11 cellular contexts compared by ENCODE assay signal in genomic region chr11:71946144-71946571, GRCh38. TPM values are rescaled to one million over a fixed set of nuclear protein-coding genes. Genes with fewer than 3 reads are reported as not detected.
A peak's percentile ranks its signal among the peaks of the same experiment; 100 is the strongest.
DNase-seq lines count a peak whose midpoint lies in the region; ATAC-seq and TF ChIP-seq lines count a peak whose summit lies in the region.
"Had no signal": no experiment of that assay in that cellular context is flagged by ENCODE, and none has a peak within 500 bp of the region (broad histone marks: within the 10 kb centered on the region; RNA-seq: fewer than 3 reads in every experiment).

No MANE protein-coding gene starts in this region.

- no peaks in the 10 kb centered on the region for H3K27me3 Mint-ChIP-seq in activated T-cell treated with anti-CD3 and anti-CD28 coated beads, Interleukin-2, amount 50 U/mL, for 4 hours (ENCODE audit: low read depth)
- no peaks in the 10 kb centered on the region for H3K27me3 Mint-ChIP-seq in Calu3 (ENCODE audit: unreplicated experiment)
- H3K27me3 Mint-ChIP-seq: B cell had no signal

- no peak overlapping the region for H3K4me3 Mint-ChIP-seq in activated T-cell treated with anti-CD3 and anti-CD28 coated beads, Interleukin-2, amount 50 U/mL, for 4 hours
- no peak overlapping the region for H3K4me3 Mint-ChIP-seq in Calu3 (ENCODE audit: low read depth, unreplicated experiment)
- H3K4me3 Mint-ChIP-seq: B cell had no signal

- no peak overlapping the region for H3K27ac Mint-ChIP-seq in Calu3 (ENCODE audit: unreplicated experiment)
- H3K27ac Mint-ChIP-seq: B cell had no signal

- BruUV-seq in Calu3 (replicated peaks; lab: Mats Ljungman, UMichigan): no TSS peak

- H3K27ac ChIP-seq in SJSA1: peak overlapping the region; percentile 87

- no peaks in the 10 kb centered on the region for H3K9me3 Mint-ChIP-seq in activated T-cell treated with anti-CD3 and anti-CD28 coated beads, Interleukin-2, amount 50 U/mL, for 4 hours
- H3K9me3 Mint-ChIP-seq in Calu3 (ENCODE audit: low read depth, unreplicated experiment): no peaks in the 10 kb centered on the region

- CTCF ChIA-PET in Calu3 (lab: Charles Lee): no interaction called here

- H3K9me3 ChIP-seq in SJSA1 (replicated peaks): no peaks in the 10 kb centered on the region

- peaks cover 43% of the 10 kb centered on the region for H3K4me1 ChIP-seq in SJSA1 (replicated peaks)

- H3K36me3 Mint-ChIP-seq in activated T-cell treated with anti-CD3 and anti-CD28 coated beads, Interleukin-2, amount 50 U/mL, for 4 hours (ENCODE audit: insufficient read depth): peaks cover 15% of the 10 kb centered on the region
- peaks cover 4% of the 10 kb centered on the region for H3K36me3 Mint-ChIP-seq in Calu3 (ENCODE audit: insufficient read depth, unreplicated experiment)

- no peaks in the 10 kb centered on the region for H3K36me3 ChIP-seq in SJSA1

- DNase-seq in activated T-cell treated with anti-CD3 and anti-CD28 coated beads, Interleukin-2, amount 50 U/mL, for 4 hours: no peak
- DNase-seq in activated T-cell treated with anti-CD3 and anti-CD28 coated beads for 4 hours (no peak), SJSA1 (ENCODE audit: low read depth in 1 of 2, low spot score in 2 of 2) (peak; percentile 55 to 57), fibroblast of mammary gland (ENCODE audit: low read depth) (peak; percentile 24), SHP77 (lab: John Stamatoyannopoulos, UW) (no peak), NCI-H82 treated with DMSO at 0.1 percent for 48 hours (lab: John Stamatoyannopoulos, UW; ENCODE audit: unreplicated experiment) (no peak), Calu3 (no peak)
- DNase-seq in stimulated activated naive CD8-positive, alpha-beta T cell treated with anti-CD3 and anti-CD28 coated beads, Interleukin-15, Interleukin-2, amounts not matched to agents 100 U/mL and 50 U/mL, for 24 hours: no peak
- DNase-seq: H7, NCI-H510A had no signal

- H3K4me1 Mint-ChIP-seq in activated T-cell treated with anti-CD3 and anti-CD28 coated beads, Interleukin-2, amount 50 U/mL, for 4 hours (ENCODE audit: low read depth): peaks cover 19% of the 10 kb centered on the region
- H3K4me1 Mint-ChIP-seq in Calu3 (ENCODE audit: low read depth, unreplicated experiment): peaks cover 48% of the 10 kb centered on the region

- H3K27me3 ChIP-seq in SJSA1 (replicated peaks): no peaks in the 10 kb centered on the region

- H3K4me3 ChIP-seq in SJSA1 (no peak overlapping the region), fibroblast of mammary gland (ENCODE audit: control insufficient read depth, low read depth, low read length) (no peak overlapping the region)

- no peak for TF ChIP-seq CTCF in fibroblast of mammary gland (conservative IDR thresholded peaks at IDR 0.05; ENCODE audit: control insufficient read depth, insufficient read depth, low read depth, low read length)
- TF ChIP-seq CTCF in Calu3 (IDR thresholded peaks at IDR 0.05; ENCODE audit: unreplicated experiment): no peak

- intact Hi-C loops in Calu3 (cut with micrococcal nuclease; ENCODE audit: unreplicated experiment): no loop called here

- peak; percentile 48 to 74 for ATAC-seq in activated T-cell treated with anti-CD3 and anti-CD28 coated beads, Interleukin-2, amount 50 U/mL, for 4 hours
- peak; percentile 75 for ATAC-seq in stimulated activated naive CD8-positive, alpha-beta T cell treated with anti-CD3 and anti-CD28 coated beads, Interleukin-15, Interleukin-2, amounts not matched to agents 100 U/mL and 50 U/mL, for 24 hours

RNA-seq across cellular contexts. Expression of gene RNF121, which starts 17.3 kb away (rescaled TPM):
- 10 to 100 TPM; 38.3 to 46.0 (median 43.0) TPM for total RNA-seq in activated T-cell treated with anti-CD3 and anti-CD28 coated beads, Interleukin-2, amount 50 U/mL, for 4 hours
- 6.4 and 21.4 TPM in 2 replicates for total RNA-seq in SJSA1 (2014; rRNA removed; shearing (Covaris generic))
- 51.7 and 52.3 TPM in 2 replicates for total RNA-seq in Calu3 (2022)

RNA-seq across cellular contexts. Expression of gene XNDC1N, which starts 17.8 kb away (rescaled TPM):
- 10 to 100 TPM; 10.3 to 12.2 (median 10.5) TPM for total RNA-seq in activated T-cell treated with anti-CD3 and anti-CD28 coated beads, Interleukin-2, amount 50 U/mL, for 4 hours
- total RNA-seq in SJSA1 (2014; rRNA removed; shearing (Covaris generic)): 0.47 and 3.2 TPM in 2 replicates
- 18.5 and 20.4 TPM in 2 replicates for total RNA-seq in Calu3 (2022)

RNA-seq across cellular contexts. Expression of gene IL18BP, which starts 52.6 kb away (rescaled TPM):
- 1 to 10 TPM; 7.9 to 9.8 (median 9.3) TPM for total RNA-seq in activated T-cell treated with anti-CD3 and anti-CD28 coated beads, Interleukin-2, amount 50 U/mL, for 4 hours
- 0.06 and 3.3 TPM in 2 replicates for total RNA-seq in SJSA1 (2014; rRNA removed; shearing (Covaris generic))
- 12.4 and 13.2 TPM in 2 replicates for total RNA-seq in Calu3 (2022)

Comparison
In these comparisons a context has a peak if more than half of its experiments do, and no peak if none do; other contexts are left out.
1. DNase-seq: peak in SJSA1 (2 of 2) and fibroblast of mammary gland (single experiment); none in activated T-cell treated with anti-CD3 and anti-CD28 coated beads, Interleukin-2, amount 50 U/mL, for 4 hours (single experiment), activated T-cell treated with anti-CD3 and anti-CD28 coated beads for 4 hours (single experiment), stimulated activated naive CD8-positive, alpha-beta T cell treated with anti-CD3 and anti-CD28 coated beads, Interleukin-15, Interleukin-2, amounts not matched to agents 100 U/mL and 50 U/mL, for 24 hours (single experiment), SHP77 (0 of 2), NCI-H82 treated with DMSO at 0.1 percent for 48 hours (single experiment) and Calu3 (single experiment).